ENCODE assay signal across 1 cellular context in genomic region chr3:40524571-40525285, GRCh38.
TF ChIP-seq lines count a peak whose summit lies in the region.

Gene ZNF621 (plus strand): TSS chr3:40524960. CDS start chr3:40525841, 881 bp downstream.

TF ChIP-seq in K562, 482 proteins besides CTCF, POLR2A, EP300 and RAD21 (continued from another document and continues in another):
- no peak for TF ChIP-seq GTF3C2 (IDR thresholded peaks at IDR 0.05; ENCODE audit: borderline replicate concordance, extremely low read depth, insufficient read length)
- TF ChIP-seq SAP30 (IDR thresholded peaks at IDR 0.05; ENCODE audit: borderline replicate concordance, insufficient read depth, low read depth, low read length, poor library complexity, severe bottlenecking) = peak; percentile 57
- TF ChIP-seq CBX1 (IDR thresholded peaks at IDR 0.05; ENCODE audit: low read depth) = peak; percentile 91
- TF ChIP-seq STAT5A (IDR thresholded peaks at IDR 0.05; ENCODE audit: borderline replicate concordance, low read length) = peak; percentile 10; the same call in 1 of the 2 replicates
- TF ChIP-seq MBD1 (CRISPR knock-in tag; IDR thresholded peaks at IDR 0.05) = no peak
- TF ChIP-seq SRSF3 (IDR thresholded peaks at IDR 0.05; ENCODE audit: insufficient read depth, low read length) = peak; percentile 42; the same call in 1 of the 2 replicates
- TF ChIP-seq BCL6 (CRISPR knock-in tag; IDR thresholded peaks at IDR 0.05) = no peak
- TF ChIP-seq GATA2 (CRISPR knock-in tag; IDR thresholded peaks at IDR 0.05) = no peak; the same call in 1 of the 2 replicates
- TF ChIP-seq CHD4 (IDR thresholded peaks at IDR 0.05; ENCODE audit: insufficient read depth, insufficient replicate concordance, low read depth, low read length, poor library complexity, severe bottlenecking) = no peak
- TF ChIP-seq KAT2B (IDR thresholded peaks at IDR 0.05; ENCODE audit: low read depth, low read length) = no peak
- TF ChIP-seq SETDB1 (IDR thresholded peaks at IDR 0.05; ENCODE audit: low read length) = no peak
- TF ChIP-seq FOXA1 (IDR thresholded peaks at IDR 0.05; ENCODE audit: borderline replicate concordance) = no peak
- TF ChIP-seq ZNF740 (CRISPR knock-in tag; IDR thresholded peaks at IDR 0.05) = no peak
- no peak for TF ChIP-seq ZNF740 (tag; IDR thresholded peaks at IDR 0.05)
- TF ChIP-seq ZNF143 (CRISPR knock-in tag; IDR thresholded peaks at IDR 0.05) = no peak
- no peak for TF ChIP-seq GABPB2 (CRISPR knock-in tag; conservative IDR thresholded peaks at IDR 0.05)
- TF ChIP-seq RNF2 (IDR thresholded peaks at IDR 0.05) = peak; percentile 74
- TF ChIP-seq KLF16 (IDR thresholded peaks at IDR 0.05) = no peak
- peak; percentile 84; the same call in 1 of the 2 replicates for TF ChIP-seq ZBTB7A (IDR thresholded peaks at IDR 0.05; ENCODE audit: borderline replicate concordance, control insufficient read depth, low read depth, low read length)
- no peak for TF ChIP-seq ZKSCAN8 (CRISPR knock-in tag; IDR thresholded peaks at IDR 0.05)
- no peak for TF ChIP-seq ZNF224 (CRISPR knock-in tag; IDR thresholded peaks at IDR 0.05)
- TF ChIP-seq KAT7 (CRISPR knock-in tag; IDR thresholded peaks at IDR 0.05; ENCODE audit: borderline replicate concordance) = peak; percentile 77; the same call in 1 of the 2 replicates
- 0 out of 2 replicates have a peak, but pooled peaks have one; percentile 56 for TF ChIP-seq ZNF766 (CRISPR knock-in tag; conservative IDR thresholded peaks at IDR 0.05)
- peak; percentile 80 for TF ChIP-seq ZBTB40 (IDR thresholded peaks at IDR 0.05)
- no peak for TF ChIP-seq ZBTB40 (CRISPR knock-in tag; IDR thresholded peaks at IDR 0.05)
- peak; percentile 91 for TF ChIP-seq SP1 (CRISPR knock-in tag; IDR thresholded peaks at IDR 0.05)
- TF ChIP-seq DPF2 (IDR thresholded peaks at IDR 0.05) = no peak
- no peak for TF ChIP-seq FOS (IDR thresholded peaks at IDR 0.05; ENCODE audit: extremely low read depth, insufficient read length)
- TF ChIP-seq ETV1 (tag; conservative IDR thresholded peaks at IDR 0.05; ENCODE audit: low read depth) = peak; percentile 90
- no peak for TF ChIP-seq NR2F6 (CRISPR knock-in tag; IDR thresholded peaks at IDR 0.05)
- no peak for TF ChIP-seq HNRNPUL1 (IDR thresholded peaks at IDR 0.05; ENCODE audit: low read length)
- TF ChIP-seq ZNF347 (CRISPR knock-in tag; IDR thresholded peaks at IDR 0.05; ENCODE audit: low read depth) = no peak
- no peak for TF ChIP-seq RBM25 (IDR thresholded peaks at IDR 0.05; ENCODE audit: low read depth, low read length, severe bottlenecking)
- TF ChIP-seq ZNF778 (CRISPR knock-in tag; IDR thresholded peaks at IDR 0.05) = no peak
- no peak for TF ChIP-seq TSC22D4 (tag; IDR thresholded peaks at IDR 0.05)
- peak; percentile 95 for TF ChIP-seq ELF2 (CRISPR knock-in tag; IDR thresholded peaks at IDR 0.05)
- peak; percentile 68; the same call in 1 of the 2 replicates for TF ChIP-seq ESRRA (IDR thresholded peaks at IDR 0.05; ENCODE audit: borderline replicate concordance, low read depth)
- TF ChIP-seq NCOA6 (IDR thresholded peaks at IDR 0.05) = no peak
- TF ChIP-seq YBX1 (IDR thresholded peaks at IDR 0.05) = no peak
- TF ChIP-seq KLF13 (tag; IDR thresholded peaks at IDR 0.05; ENCODE audit: borderline replicate concordance, low read depth) = 0 out of 2 replicates have a peak, but pooled peaks have one; percentile 62
- no peak for TF ChIP-seq HDGF (IDR thresholded peaks at IDR 0.05)
- peak; percentile 13; the same call in 1 of the 2 replicates for TF ChIP-seq ZNF76 (CRISPR knock-in tag; IDR thresholded peaks at IDR 0.05; ENCODE audit: borderline replicate concordance)
- TF ChIP-seq DEAF1 (CRISPR knock-in tag; IDR thresholded peaks at IDR 0.05) = no peak
- TF ChIP-seq PTTG1 (tag; IDR thresholded peaks at IDR 0.05; ENCODE audit: low read depth) = no peak
- no peak for TF ChIP-seq PBX2 (CRISPR knock-in tag; IDR thresholded peaks at IDR 0.05; ENCODE audit: low read depth)
- TF ChIP-seq PBX2 (tag; conservative IDR thresholded peaks at IDR 0.05; ENCODE audit: low read depth) = no peak
- no peak for TF ChIP-seq RFX7 (CRISPR knock-in tag; IDR thresholded peaks at IDR 0.05)
- no peak; the same call in 1 of the 2 replicates for TF ChIP-seq BCOR (IDR thresholded peaks at IDR 0.05)
- no peak for TF ChIP-seq BMI1 (IDR thresholded peaks at IDR 0.05; ENCODE audit: low read length)
- TF ChIP-seq DLX4 (CRISPR knock-in tag; IDR thresholded peaks at IDR 0.05) = no peak
- no peak for TF ChIP-seq HMG20B (CRISPR knock-in tag; IDR thresholded peaks at IDR 0.05)
- TF ChIP-seq NFRKB (IDR thresholded peaks at IDR 0.05; ENCODE audit: low read depth) = peak; percentile 94
- peak; percentile 87 for TF ChIP-seq BRD9 (IDR thresholded peaks at IDR 0.05; ENCODE audit: low read depth, partially characterized antibody)
